25 cellular contexts compared by ENCODE assay signal in genomic region chr2:179226961-179227259, GRCh38.
"Had no signal": no experiment of that assay in that cellular context is flagged by ENCODE, and none has a peak within 500 bp of the region (broad histone marks: within the 10 kb centered on the region; RNA-seq: fewer than 3 reads in every experiment).

No MANE protein-coding gene starts in this region.

- H3K4me2 ChIP-seq: smooth muscle cell had no signal

- DNase-seq: activated CD4-positive, alpha-beta memory T cell treated with anti-CD3 and anti-CD28 coated beads, Interleukin-2, amount 10 ng/mL, durations not matched to agents 7 days and 5 days; activated CD4-positive, alpha-beta T cell treated with anti-CD3 and anti-CD28 coated beads, Interleukin-2, amount 10 ng/mL, durations not matched to agents 24 days and 14 days; activated CD4-positive, CD25-positive, alpha-beta regulatory T cell treated with anti-CD3 and anti-CD28 coated beads, Interleukin-2, amount 50 U/mL, for 72 hours; activated CD8-positive, alpha-beta memory T cell treated with anti-CD3 and anti-CD28 coated beads, Interleukin-2, amount 50 U/mL, for 48 hours; activated gamma-delta T cell treated with Interleukin-2 at 50 U/mL for 16 hours; activated naive CD4-positive, alpha-beta T cell treated with anti-CD3 and anti-CD28 coated beads, Interleukin-2, amount 50 U/mL, for 16 hours; activated naive CD8-positive, alpha-beta T cell treated with anti-CD3 and anti-CD28 coated beads, Interleukin-2, amount 50 U/mL, for 24 hours; activated T-cell treated with anti-CD3 and anti-CD28 coated beads, Interleukin-2, amount 50 U/mL, for 24 hours; effector CD8-positive, alpha-beta T cell; gastrocnemius medialis; kidney; left colon; lower lobe of right lung; mesenchymal stem cell; naive thymus-derived CD8-positive, alpha-beta T cell; psoas muscle; stimulated activated CD4-positive, alpha-beta T cell treated with anti-CD3 and anti-CD28 coated beads, Interleukin-1b, Interleukin-23, amount 100 ng/mL, for 48 hours; stimulated activated naive B cell treated with anti-CD40 and anti-IgM and Interleukin-4, amounts not matched to agents 10 μg/mL and 1 μg/mL and 100 μg/mL, for 72 hours; stomach; T-helper 1 cell; tibial artery; upper lobe of right lung had no signal

- H3K9ac ChIP-seq: parathyroid adenoma had no signal

- H3K4me3 ChIP-seq: gastrocnemius medialis, lower lobe of right lung, psoas muscle, smooth muscle cell, stomach, suprapubic skin, tibial artery, upper lobe of right lung had no signal

- H3K9me3 ChIP-seq: gastrocnemius medialis, lower lobe of right lung, psoas muscle, stomach, suprapubic skin, tibial artery, upper lobe of right lung had no signal

- H3K36me3 ChIP-seq: gastrocnemius medialis, lower lobe of right lung, stomach, suprapubic skin, tibial artery had no signal

- H2AFZ ChIP-seq: parathyroid adenoma had no signal

- H3K27me3 ChIP-seq: gastrocnemius medialis, stomach, suprapubic skin, tibial artery, upper lobe of right lung had no signal

- H3K4me1 ChIP-seq: parathyroid adenoma had no signal

- H3K79me2 ChIP-seq: parathyroid adenoma had no signal

- H3K27ac ChIP-seq: gastrocnemius medialis, lower lobe of right lung, parathyroid adenoma, psoas muscle, stomach, suprapubic skin, tibial artery, upper lobe of right lung had no signal

- ATAC-seq: activated naive CD8-positive, alpha-beta T cell treated with anti-CD3 and anti-CD28 coated beads, Interleukin-2, amount 50 U/mL, for 24 hours; gastrocnemius medialis; left colon; naive thymus-derived CD8-positive, alpha-beta T cell; stimulated activated naive B cell treated with anti-CD40 and anti-IgM and Interleukin-4, amounts not matched to agents 10 μg/mL and 1 μg/mL and 100 μg/mL, for 72 hours; upper lobe of right lung had no signal
